In the genomic region with DNA sequence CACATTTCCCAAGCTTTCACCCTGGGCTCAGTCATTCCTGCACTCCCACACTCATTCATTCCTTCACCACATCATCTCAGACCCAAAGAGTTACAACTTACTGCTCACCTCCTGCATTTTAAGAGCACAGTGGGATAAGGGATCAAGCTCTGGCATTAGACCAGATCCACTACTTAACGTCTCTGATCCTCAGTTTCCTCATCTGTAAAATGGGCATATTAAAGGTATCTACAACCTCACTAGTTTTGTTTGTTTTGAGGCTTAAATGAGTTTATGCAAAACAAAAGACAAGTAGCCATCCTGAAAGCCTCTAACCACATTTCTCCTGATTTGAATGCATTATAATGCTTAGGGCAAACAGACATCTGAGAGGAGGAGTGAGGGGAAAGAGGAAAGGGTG, we compare ENCODE assay signal across 24 cellular contexts.
A peak's percentile ranks its signal among the peaks of the same experiment; 100 is the strongest.
DNase-seq lines count a peak whose midpoint lies in the region; ATAC-seq, FAIRE-seq and TF ChIP-seq lines count a peak whose summit lies in the region.
"Had no signal": no experiment of that assay in that cellular context is flagged by ENCODE, and none has a peak within 500 bp of the region (broad histone marks: within the 10 kb centered on the region; RNA-seq: fewer than 3 reads in every experiment).

No MANE protein-coding gene starts in this region.

- H4K20me1 ChIP-seq in K562 (replicated peaks; ENCODE audit: control insufficient read depth, insufficient read depth, low read length) = no peaks in the 10 kb centered on the region; the same call in 1 of the 2 replicates
- H4K20me1 ChIP-seq: BLaER1 treated with 17β-estradiol and CSF1 and Interleukin-3, amounts not matched to agents 10 nM and 100 nM had no signal

- H3K79me2 ChIP-seq in K562 (ENCODE audit: control insufficient read depth, insufficient read depth, low read length) = no peaks in the 10 kb centered on the region

- no peaks in the 10 kb centered on the region for H3K9me3 ChIP-seq in K562 (replicated peaks; ENCODE audit: control insufficient read depth, insufficient read depth, low read depth, low read length)
- H3K9me3 ChIP-seq: A549; BLaER1 treated with 17β-estradiol and CSF1 and Interleukin-3, amounts not matched to agents 10 nM and 100 nM; Caco-2 had no signal

- no peak for FAIRE-seq in K562 (lab: Jason Lieb, UNC)
- FAIRE-seq: A549, D721Med, G401.6, GM12891, GM19239 had no signal

- H3K4me3 ChIP-seq in K562 = no peak overlapping the region
- H3K4me3 ChIP-seq: A549; BLaER1 treated with 17β-estradiol and CSF1 and Interleukin-3, amounts not matched to agents 10 nM and 100 nM had no signal

- no peak for TF ChIP-seq CTCF in K562 (IDR thresholded peaks at IDR 0.05 in 2 of 3, conservative IDR thresholded peaks at IDR 0.05 in 1 of 3; ENCODE audit: insufficient read depth in 2 of 3, low read depth in 1 of 3, low read length in 3 of 3)
- TF ChIP-seq CTCF in endothelial cell (IDR thresholded peaks at IDR 0.05; ENCODE audit: unreplicated experiment) = no peak

- no peak for ATAC-seq in K562
- ATAC-seq in HG02610 (IDR thresholded peaks at IDR 0.05; ENCODE audit: unreplicated experiment) = no peak
- ATAC-seq: A549; CD8-positive, alpha-beta T cell had no signal

- H3K9me1 ChIP-seq in K562 (ENCODE audit: control insufficient read depth, insufficient read depth, low read length) = no peaks in the 10 kb centered on the region

- peak overlapping the region; percentile 5 for H3K27ac Mint-ChIP-seq in activated naive CD4-positive, alpha-beta T cell treated with anti-CD3 and anti-CD28 coated beads, Interleukin-2, amount 50 U/mL, for 24 hours
- H3K27ac Mint-ChIP-seq in endothelial cell (ENCODE audit: unreplicated experiment) = peak overlapping the region; percentile 3
- H3K27ac Mint-ChIP-seq: B cell; CD4-positive, alpha-beta T cell; CD8-positive, alpha-beta T cell had no signal

- CTCF ChIA-PET in K562 (lab: Yijun Ruan, JAX; ENCODE audit: low intra/inter-chr PET ratio) = no interaction called here

- no peak overlapping the region for H3K27ac ChIP-seq in K562 (ENCODE audit: extremely low read depth, low read depth, low read length)
- H3K27ac ChIP-seq: 22Rv1; A549; BLaER1 treated with 17β-estradiol and CSF1 and Interleukin-3, amounts not matched to agents 10 nM and 100 nM; C4-2B had no signal

- no TSS peak for BruUV-seq in K562 (replicated peaks; lab: Mats Ljungman, UMichigan)

- POLR2A ChIA-PET in K562 (lab: Yijun Ruan, JAX) = no interaction called here

- no peaks in the 10 kb centered on the region for H3K36me3 ChIP-seq in K562 (ENCODE audit: control insufficient read depth, insufficient read depth, low read length)
- H3K36me3 ChIP-seq: BLaER1 treated with 17β-estradiol and CSF1 and Interleukin-3, amounts not matched to agents 10 nM and 100 nM had no signal

- in situ Hi-C loops in K562 (cut with MboI) = loop anchor here (10.0 kb wide), 1 partner anchor 476 kb away; the partner anchor contains the start of gene NME5

- H3K36me3 Mint-ChIP-seq in activated naive CD4-positive, alpha-beta T cell treated with anti-CD3 and anti-CD28 coated beads, Interleukin-2, amount 50 U/mL, for 24 hours = peaks cover 9% of the 10 kb centered on the region
- H3K36me3 Mint-ChIP-seq in endothelial cell (ENCODE audit: low read depth, unreplicated experiment) = peaks cover 52% of the 10 kb centered on the region

- peaks cover 20% of the 10 kb centered on the region for H3K4me1 Mint-ChIP-seq in activated naive CD4-positive, alpha-beta T cell treated with anti-CD3 and anti-CD28 coated beads, Interleukin-2, amount 50 U/mL, for 24 hours
- H3K4me1 Mint-ChIP-seq in endothelial cell (ENCODE audit: unreplicated experiment) = peaks cover 55% of the 10 kb centered on the region

- H2AFZ ChIP-seq in K562 (ENCODE audit: low read depth, low read length) = no peak overlapping the region

- H3K4me1 ChIP-seq in K562 (replicated peaks in 1 of 2; ENCODE audit: control insufficient read depth in 2 of 2, insufficient read depth in 2 of 2, low read length in 2 of 2) = no peaks in the 10 kb centered on the region
- H3K4me1 ChIP-seq: A549; BLaER1 treated with 17β-estradiol and CSF1 and Interleukin-3, amounts not matched to agents 10 nM and 100 nM; Caco-2 had no signal

- H3K9ac ChIP-seq in K562 (ENCODE audit: insufficient read depth in 1 of 2, low read depth in 2 of 2, low read length in 2 of 2) = no peak overlapping the region
- H3K9ac ChIP-seq: BLaER1 treated with 17β-estradiol and CSF1 and Interleukin-3, amounts not matched to agents 10 nM and 100 nM had no signal

- DNase-seq in activated naive CD4-positive, alpha-beta T cell (lab: John Stamatoyannopoulos, UW) = no peak
- peak; percentile 88 to 89 for DNase-seq in NCI-H526 (lab: John Stamatoyannopoulos, UW)
- DNase-seq in K562 (ENCODE audit: extremely low read depth in 1 of 4, low spot score in 3 of 4) = no peak
- DNase-seq in endothelial cell (ENCODE audit: low spot score) = no peak
- DNase-seq in NCI-H1930 (lab: John Stamatoyannopoulos, UW) = no peak
- DNase-seq in NCI-H1417 (lab: John Stamatoyannopoulos, UW) = no peak
- DNase-seq: AML-193; Caco-2; Calu3; CD4-positive, alpha-beta T cell; CD8-positive, alpha-beta T cell; DMS79 treated with DMSO at 0.1 percent for 48 hours; GF-D8 had no signal

- 0% methylated on average over 1 of the region's 1 CpG for WGBS in K562 (ENCODE audit: insufficient coverage, low coverage, missing lambda C conversion rate)

- intact Hi-C loops in K562 (cut with micrococcal nuclease) = no loop called here

- TF ChIP-seq EP300 in K562 (IDR thresholded peaks at IDR 0.05; ENCODE audit: low read length) = no peak

- no peaks in the 10 kb centered on the region for H3K27me3 Mint-ChIP-seq in activated naive CD4-positive, alpha-beta T cell treated with anti-CD3 and anti-CD28 coated beads, Interleukin-2, amount 50 U/mL, for 24 hours
- H3K27me3 Mint-ChIP-seq in endothelial cell (ENCODE audit: unreplicated experiment) = peaks cover 4% of the 10 kb centered on the region
- H3K27me3 Mint-ChIP-seq: B cell; CD4-positive, alpha-beta T cell had no signal

- H3K9me3 Mint-ChIP-seq in activated naive CD4-positive, alpha-beta T cell treated with anti-CD3 and anti-CD28 coated beads, Interleukin-2, amount 50 U/mL, for 24 hours = no peaks in the 10 kb centered on the region
- no peaks in the 10 kb centered on the region for H3K9me3 Mint-ChIP-seq in endothelial cell (ENCODE audit: unreplicated experiment)
- H3K9me3 Mint-ChIP-seq: CD4-positive, alpha-beta T cell; CD8-positive, alpha-beta T cell had no signal

- TF ChIP-seq POLR2A in K562 (conservative IDR thresholded peaks at IDR 0.05) = no peak

- peaks cover 0 to 2% of the 10 kb centered on the region in 2 experiments; a peak in 1 of 5 replicates for H3K27me3 ChIP-seq in K562 (ENCODE audit: control insufficient read depth in 2 of 2, insufficient read depth in 2 of 2, low read length in 2 of 2)
- H3K27me3 ChIP-seq: BLaER1 treated with 17β-estradiol and CSF1 and Interleukin-3, amounts not matched to agents 10 nM and 100 nM had no signal

- no peak overlapping the region for H3K4me2 ChIP-seq in K562 (ENCODE audit: insufficient read depth, low read length)
- H3K4me2 ChIP-seq: A549; BLaER1 treated with 17β-estradiol and CSF1 and Interleukin-3, amounts not matched to agents 10 nM and 100 nM had no signal

- no peak overlapping the region for H3K4me3 Mint-ChIP-seq in activated naive CD4-positive, alpha-beta T cell treated with anti-CD3 and anti-CD28 coated beads, Interleukin-2, amount 50 U/mL, for 24 hours
- H3K4me3 Mint-ChIP-seq in endothelial cell (ENCODE audit: unreplicated experiment) = peak overlapping the region; percentile 17
- H3K4me3 Mint-ChIP-seq: B cell; CD4-positive, alpha-beta T cell; CD8-positive, alpha-beta T cell had no signal

- no peak for TF ChIP-seq RAD21 in K562 (CRISPR knock-in tag; conservative IDR thresholded peaks at IDR 0.05 in 1 of 2, IDR thresholded peaks at IDR 0.05 in 1 of 2)

TF ChIP-seq in K562, 482 proteins besides CTCF, POLR2A, EP300 and RAD21:
- TF ChIP-seq RBM25 (IDR thresholded peaks at IDR 0.05; ENCODE audit: low read depth, low read length, severe bottlenecking) (peak; percentile 69), BCOR (IDR thresholded peaks at IDR 0.05) (peak; percentile 52; the same call in 1 of the 2 replicates), MCM5 (IDR thresholded peaks at IDR 0.05; ENCODE audit: low read depth) (no peak), MXI1 (IDR thresholded peaks at IDR 0.05; ENCODE audit: low read depth, low read length) (no peak), ESRRB (CRISPR knock-in tag; IDR thresholded peaks at IDR 0.05; ENCODE audit: borderline replicate concordance) (no peak), KDM1A (IDR thresholded peaks at IDR 0.05) (0 out of 4 replicates have a peak, but pooled peaks of 1 of the 2 experiments have one; percentile 10), ZNF24 (IDR thresholded peaks at IDR 0.05) (0 out of 2 replicates have a peak, but pooled peaks have one; percentile 11), HOXB6 (CRISPR knock-in tag; IDR thresholded peaks at IDR 0.05; ENCODE audit: borderline replicate concordance) (no peak)
- TF ChIP-seq, protein P1, sequence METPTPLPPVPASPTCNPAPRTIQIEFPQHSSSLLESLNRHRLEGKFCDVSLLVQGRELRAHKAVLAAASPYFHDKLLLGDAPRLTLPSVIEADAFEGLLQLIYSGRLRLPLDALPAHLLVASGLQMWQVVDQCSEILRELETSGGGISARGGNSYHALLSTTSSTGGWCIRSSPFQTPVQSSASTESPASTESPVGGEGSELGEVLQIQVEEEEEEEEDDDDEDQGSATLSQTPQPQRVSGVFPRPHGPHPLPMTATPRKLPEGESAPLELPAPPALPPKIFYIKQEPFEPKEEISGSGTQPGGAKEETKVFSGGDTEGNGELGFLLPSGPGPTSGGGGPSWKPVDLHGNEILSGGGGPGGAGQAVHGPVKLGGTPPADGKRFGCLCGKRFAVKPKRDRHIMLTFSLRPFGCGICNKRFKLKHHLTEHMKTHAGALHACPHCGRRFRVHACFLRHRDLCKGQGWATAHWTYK (CRISPR knock-in tag; IDR thresholded peaks at IDR 0.05) = no peak

Comparison
In these comparisons a context has a peak if more than half of its experiments do, and no peak if none do; other contexts are left out.
1. DNase-seq: peak in NCI-H526 (2 of 2); none in activated naive CD4-positive, alpha-beta T cell (0 of 4), K562 (0 of 4), endothelial cell (single experiment), NCI-H1930 (0 of 2) and NCI-H1417 (0 of 3).